22 cellular contexts compared by ENCODE assay signal in the genomic region with DNA sequence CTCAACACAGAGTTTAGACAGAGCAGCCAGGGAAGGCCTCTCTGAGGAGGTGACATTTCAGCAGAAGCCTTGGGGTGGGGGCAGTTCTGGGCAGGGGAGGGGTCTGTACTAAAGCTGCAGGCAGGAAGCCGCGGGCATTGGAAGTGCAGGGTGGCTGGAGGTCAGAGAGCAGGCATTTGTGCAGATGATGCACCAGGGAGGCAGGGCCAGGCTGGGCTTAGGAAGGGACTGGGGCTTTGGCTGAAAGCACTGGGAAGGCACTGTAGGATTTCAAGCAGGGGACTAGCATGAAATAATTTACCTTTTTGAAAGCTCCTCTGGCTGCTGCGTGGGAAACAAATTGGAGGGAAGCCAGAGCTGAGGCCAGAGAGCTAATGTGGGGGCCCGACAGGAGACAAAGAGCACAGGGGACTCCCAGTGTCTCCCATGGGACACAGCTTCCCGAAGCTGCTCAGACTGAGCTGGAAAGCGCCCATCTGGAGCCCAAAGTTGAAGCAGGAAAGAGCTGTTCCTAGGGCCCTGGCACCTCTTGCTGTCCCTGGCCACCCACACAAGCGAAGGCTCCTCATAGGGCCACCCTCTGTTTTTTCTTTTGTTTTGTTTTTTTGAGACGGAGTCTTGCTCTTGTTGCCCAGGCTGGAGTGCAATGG. TPM values are rescaled to one million over a fixed set of nuclear protein-coding genes. Genes with fewer than 3 reads are reported as not detected.
DNase-seq lines count a peak whose midpoint lies in the region; ATAC-seq and TF ChIP-seq lines count a peak whose summit lies in the region.
"Had no signal": no experiment of that assay in that cellular context is flagged by ENCODE, and none has a peak within 500 bp of the region (broad histone marks: within the 10 kb centered on the region; RNA-seq: fewer than 3 reads in every experiment).

No MANE protein-coding gene starts in this region.

- H3K27ac ChIP-seq in endodermal cell (ENCODE audit: low read depth, low read length) (no peak overlapping the region), RWPE1 (no peak overlapping the region)
- H3K27ac ChIP-seq: 22Rv1, foreskin keratinocyte, neural progenitor cell, psoas muscle had no signal

- TF ChIP-seq CTCF in endodermal cell (conservative IDR thresholded peaks at IDR 0.05), result no peak
- no peak for TF ChIP-seq CTCF in RWPE1 (conservative IDR thresholded peaks at IDR 0.05; ENCODE audit: low read depth)

- H3K4me1 ChIP-seq in endodermal cell (ENCODE audit: control insufficient read depth, insufficient read depth, low read length), result peaks cover 4% of the 10 kb centered on the region
- H3K4me1 ChIP-seq: foreskin keratinocyte, neural progenitor cell, psoas muscle had no signal

- no peaks in the 10 kb centered on the region for H3K9me3 Mint-ChIP-seq in stimulated activated naive CD8-positive, alpha-beta T cell treated with anti-CD3 and anti-CD28 coated beads, Interleukin-15, Interleukin-2, amounts not matched to agents 100 ng/mL and 50 ng/mL, for 24 hours
- H3K9me3 Mint-ChIP-seq in stimulated activated naive CD8-positive, alpha-beta T cell treated with anti-CD3 and anti-CD28 coated beads, Interleukin-15, amount 100 ng/mL, for 72 hours, result no peaks in the 10 kb centered on the region
- H3K9me3 Mint-ChIP-seq in endodermal cell, result peaks cover 3% of the 10 kb centered on the region
- no peaks in the 10 kb centered on the region for H3K9me3 Mint-ChIP-seq in activated naive CD8-positive, alpha-beta T cell treated with anti-CD3 and anti-CD28 coated beads for 36 hours
- H3K9me3 Mint-ChIP-seq: activated T-helper 2 cell treated with anti-CD3 and anti-CD28 coated beads, Interferon-gamma antibody, Interleukin-2, Interleukin-4, amounts not matched to agents 10 μg/mL and 5 μg/mL and 100 μg/mL, durations not matched to agents 14 hours and 24 hours and 36 hours; neural progenitor cell had no signal

- no peak for ATAC-seq in stimulated activated naive CD8-positive, alpha-beta T cell treated with anti-CD3 and anti-CD28 coated beads, Interleukin-15, amount 100 ng/mL, for 72 hours
- ATAC-seq: foreskin keratinocyte, mucosa of descending colon, psoas muscle had no signal

- peak; percentile 20 for DNase-seq in DMS 273 (lab: John Stamatoyannopoulos, UW; ENCODE audit: unreplicated experiment)
- no peak for DNase-seq in DMS 273 treated with DMSO at 0.1 percent for 48 hours (lab: John Stamatoyannopoulos, UW)
- DNase-seq in stimulated activated naive CD8-positive, alpha-beta T cell treated with anti-CD3 and anti-CD28 coated beads, Interleukin-15, amount 100 ng/mL, for 72 hours, result no peak
- no peak for DNase-seq in endodermal cell
- no peak for DNase-seq in activated naive CD8-positive, alpha-beta T cell treated with anti-CD3 and anti-CD28 coated beads for 36 hours
- DNase-seq in superior temporal gyrus (ENCODE audit: extremely low spot score), result no peak
- DNase-seq in RWPE1 (ENCODE audit: low spot score), result no peak
- DNase-seq: AML-193; Caco-2; foreskin keratinocyte; hypothalamus; mucosa of descending colon; NCI-H1417; NCI-H526; psoas muscle; SHP77 treated with DMSO at 0.1 percent for 48 hours; stimulated activated CD4-positive, alpha-beta T cell treated with anti-CD3 and anti-CD28 coated beads, Interleukin-1b, Interleukin-23, amount 100 ng/mL, for 48 hours had no signal

- CTCF ChIA-PET in RWPE1 (lab: Yijun Ruan, JAX), result interaction anchor here (0.7 kb wide), 1 partner anchor 324 kb away, joined by 5 read pairs; no protein-coding TSS in a partner anchor

- no peak overlapping the region for H3K4me3 ChIP-seq in endodermal cell (ENCODE audit: low read length)
- H3K4me3 ChIP-seq: mucosa of descending colon, neural progenitor cell, psoas muscle had no signal

- POLR2A ChIA-PET in RWPE1 (lab: Yijun Ruan, JAX; ENCODE audit: low non-redundant PET), result no interaction called here

- H3K36me3 ChIP-seq in endodermal cell (ENCODE audit: control insufficient read depth, insufficient read depth, low read length), result no peaks in the 10 kb centered on the region
- H3K36me3 ChIP-seq: neural progenitor cell had no signal

- WGBS in endodermal cell (ENCODE audit: insufficient coverage in 1 of 2, insufficient read length in 1 of 2), 2 experiments, result 84 to 90% methylated on average over 7 to 8 of the region's 8 CpGs

- peak overlapping the region; percentile 11 for H3K27ac Mint-ChIP-seq in stimulated activated naive CD8-positive, alpha-beta T cell treated with anti-CD3 and anti-CD28 coated beads, Interleukin-15, Interleukin-2, amounts not matched to agents 100 ng/mL and 50 ng/mL, for 24 hours
- no peak overlapping the region for H3K27ac Mint-ChIP-seq in stimulated activated naive CD8-positive, alpha-beta T cell treated with anti-CD3 and anti-CD28 coated beads, Interleukin-15, amount 100 ng/mL, for 72 hours
- H3K27ac Mint-ChIP-seq in endodermal cell, result peak overlapping the region; percentile 68
- no peak overlapping the region for H3K27ac Mint-ChIP-seq in activated naive CD8-positive, alpha-beta T cell treated with anti-CD3 and anti-CD28 coated beads for 36 hours
- H3K27ac Mint-ChIP-seq: activated naive CD8-positive, alpha-beta T cell; activated T-helper 2 cell treated with anti-CD3 and anti-CD28 coated beads, Interferon-gamma antibody, Interleukin-2, Interleukin-4, amounts not matched to agents 10 μg/mL and 5 μg/mL and 100 μg/mL, durations not matched to agents 14 hours and 24 hours and 36 hours; neural progenitor cell had no signal

- no peaks in the 10 kb centered on the region for H3K27me3 ChIP-seq in endodermal cell (ENCODE audit: control insufficient read depth, insufficient read depth, low read length, poor library complexity, severe bottlenecking)
- H3K27me3 ChIP-seq: foreskin keratinocyte, neural progenitor cell had no signal

- no peak overlapping the region for H3K9ac ChIP-seq in endodermal cell (ENCODE audit: extremely low read depth, low read length, poor library complexity, severe bottlenecking)
- H3K9ac ChIP-seq: neural progenitor cell had no signal

- no peaks in the 10 kb centered on the region for H3K4me1 Mint-ChIP-seq in stimulated activated naive CD8-positive, alpha-beta T cell treated with anti-CD3 and anti-CD28 coated beads, Interleukin-15, Interleukin-2, amounts not matched to agents 100 ng/mL and 50 ng/mL, for 24 hours (ENCODE audit: low read depth)
- H3K4me1 Mint-ChIP-seq in stimulated activated naive CD8-positive, alpha-beta T cell treated with anti-CD3 and anti-CD28 coated beads, Interleukin-15, amount 100 ng/mL, for 72 hours, result peaks cover 15% of the 10 kb centered on the region
- H3K4me1 Mint-ChIP-seq in endodermal cell, result peaks cover 3% of the 10 kb centered on the region
- peaks cover 15% of the 10 kb centered on the region for H3K4me1 Mint-ChIP-seq in activated naive CD8-positive, alpha-beta T cell treated with anti-CD3 and anti-CD28 coated beads for 36 hours

- H3K9me3 ChIP-seq in endodermal cell (ENCODE audit: control insufficient read depth, low read length), result peaks cover 4% of the 10 kb centered on the region
- H3K9me3 ChIP-seq: Caco-2, mucosa of descending colon, psoas muscle had no signal

- peaks cover 34% of the 10 kb centered on the region for H3K36me3 Mint-ChIP-seq in stimulated activated naive CD8-positive, alpha-beta T cell treated with anti-CD3 and anti-CD28 coated beads, Interleukin-15, Interleukin-2, amounts not matched to agents 100 ng/mL and 50 ng/mL, for 24 hours (ENCODE audit: low read depth)
- H3K36me3 Mint-ChIP-seq in endodermal cell (ENCODE audit: low read depth), result peaks cover 4% of the 10 kb centered on the region
- peaks cover 7% of the 10 kb centered on the region for H3K36me3 Mint-ChIP-seq in activated naive CD8-positive, alpha-beta T cell treated with anti-CD3 and anti-CD28 coated beads for 36 hours
- H3K36me3 Mint-ChIP-seq: neural progenitor cell had no signal

- H3K27me3 Mint-ChIP-seq in stimulated activated naive CD8-positive, alpha-beta T cell treated with anti-CD3 and anti-CD28 coated beads, Interleukin-15, Interleukin-2, amounts not matched to agents 100 ng/mL and 50 ng/mL, for 24 hours, result no peaks in the 10 kb centered on the region
- H3K27me3 Mint-ChIP-seq in stimulated activated naive CD8-positive, alpha-beta T cell treated with anti-CD3 and anti-CD28 coated beads, Interleukin-15, amount 100 ng/mL, for 72 hours, result no peaks in the 10 kb centered on the region
- peaks cover 2% of the 10 kb centered on the region for H3K27me3 Mint-ChIP-seq in endodermal cell (ENCODE audit: insufficient read depth)
- H3K27me3 Mint-ChIP-seq in activated naive CD8-positive, alpha-beta T cell treated with anti-CD3 and anti-CD28 coated beads for 36 hours, result no peaks in the 10 kb centered on the region
- H3K27me3 Mint-ChIP-seq: activated naive CD8-positive, alpha-beta T cell had no signal

- H3K4me3 Mint-ChIP-seq in stimulated activated naive CD8-positive, alpha-beta T cell treated with anti-CD3 and anti-CD28 coated beads, Interleukin-15, Interleukin-2, amounts not matched to agents 100 ng/mL and 50 ng/mL, for 24 hours, result no peak overlapping the region
- H3K4me3 Mint-ChIP-seq in stimulated activated naive CD8-positive, alpha-beta T cell treated with anti-CD3 and anti-CD28 coated beads, Interleukin-15, amount 100 ng/mL, for 72 hours, result no peak overlapping the region
- no peak overlapping the region for H3K4me3 Mint-ChIP-seq in endodermal cell
- no peak overlapping the region for H3K4me3 Mint-ChIP-seq in activated naive CD8-positive, alpha-beta T cell treated with anti-CD3 and anti-CD28 coated beads for 36 hours
- H3K4me3 Mint-ChIP-seq: activated naive CD8-positive, alpha-beta T cell; neural progenitor cell had no signal

RNA-seq across cellular contexts. Expression of a gene that starts 19.3 kb away (rescaled TPM):
- total RNA-seq in endodermal cell, result 10 to 100 TPM; 12.8 to 15.9 TPM
- 23.0 TPM for polyA plus RNA-seq in endodermal cell (2013, experiment 1 of 2)
- polyA plus RNA-seq in endodermal cell (2013, experiment 2 of 2), result 25.8 TPM
- 10 to 100 TPM; 25.6 to 27.0 TPM for total RNA-seq in activated naive CD8-positive, alpha-beta T cell treated with anti-CD3 and anti-CD28 coated beads for 36 hours

RNA-seq across cellular contexts. Expression of a gene that starts 49.8 kb away (rescaled TPM):
- 10 to 100 TPM; 61.5 to 77.6 TPM for total RNA-seq in endodermal cell
- 59.0 TPM for polyA plus RNA-seq in endodermal cell (2013, experiment 1 of 2)
- polyA plus RNA-seq in endodermal cell (2013, experiment 2 of 2), result 64.1 TPM
- total RNA-seq in activated naive CD8-positive, alpha-beta T cell treated with anti-CD3 and anti-CD28 coated beads for 36 hours, result 1 to 10 TPM; 8.8 to 9.2 TPM

Comparison
In these comparisons a context has a peak if more than half of its experiments do, and no peak if none do; other contexts are left out.
1. H3K27ac Mint-ChIP-seq: peak in stimulated activated naive CD8-positive, alpha-beta T cell treated with anti-CD3 and anti-CD28 coated beads, Interleukin-15, Interleukin-2, amounts not matched to agents 100 ng/mL and 50 ng/mL, for 24 hours (single experiment) and endodermal cell (single experiment); none in stimulated activated naive CD8-positive, alpha-beta T cell treated with anti-CD3 and anti-CD28 coated beads, Interleukin-15, amount 100 ng/mL, for 72 hours (0 of 2) and activated naive CD8-positive, alpha-beta T cell treated with anti-CD3 and anti-CD28 coated beads for 36 hours (single experiment).
2. RNA of a gene that starts 49.8 kb away (total RNA-seq): 61.5 to 77.6 TPM in endodermal cell; 8.8 to 9.2 TPM in activated naive CD8-positive, alpha-beta T cell treated with anti-CD3 and anti-CD28 coated beads for 36 hours; every median in the first group is over 4 times any median in the second.